ENCODE assay signal across 8 cellular contexts in genomic region chr15:90058308-90058707, GRCh38. TPM values are rescaled to one million over a fixed set of nuclear protein-coding genes. Genes with fewer than 3 reads are reported as not detected.
DNase-seq lines count a peak whose midpoint lies in the region; ATAC-seq lines count a peak whose summit lies in the region.

No MANE protein-coding gene starts in this region.

- no peaks in the 10 kb centered on the region for H3K27me3 Mint-ChIP-seq in stimulated activated naive CD8-positive, alpha-beta T cell treated with anti-CD3 and anti-CD28 coated beads, Interleukin-15, Interleukin-2, amounts not matched to agents 100 ng/mL and 50 ng/mL, for 24 hours
- no peaks in the 10 kb centered on the region for H3K27me3 Mint-ChIP-seq in activated T-helper 17 cell treated with anti-CD3 and anti-CD28 coated beads, Interleukin-2, amount 50 U/mL, for 72 hours

- peak overlapping the region; percentile 13 for H3K4me3 Mint-ChIP-seq in stimulated activated naive CD8-positive, alpha-beta T cell treated with anti-CD3 and anti-CD28 coated beads, Interleukin-15, Interleukin-2, amounts not matched to agents 100 ng/mL and 50 ng/mL, for 24 hours
- peak overlapping the region; percentile 61 for H3K4me3 Mint-ChIP-seq in activated T-helper 17 cell treated with anti-CD3 and anti-CD28 coated beads, Interleukin-2, amount 50 U/mL, for 72 hours

- DNase-seq in stimulated activated naive CD8-positive, alpha-beta T cell treated with anti-CD3 and anti-CD28 coated beads, Interleukin-15, Interleukin-2, amounts not matched to agents 100 U/mL and 50 U/mL, for 24 hours = no peak
- no peak for DNase-seq in stimulated activated CD4-positive, alpha-beta T cell treated with anti-CD3 and anti-CD28 coated beads, Interleukin-12 subunit alpha, Interleukin-12 subunit beta, amount 100 ng/mL, for 4 hours
- DNase-seq in hypothalamus (lab: John Stamatoyannopoulos, UW) (no peak), DMS79 (lab: John Stamatoyannopoulos, UW) (no peak)

- no peaks in the 10 kb centered on the region for H3K36me3 Mint-ChIP-seq in stimulated activated naive CD8-positive, alpha-beta T cell treated with anti-CD3 and anti-CD28 coated beads, Interleukin-15, Interleukin-2, amounts not matched to agents 100 ng/mL and 50 ng/mL, for 24 hours (ENCODE audit: low read depth)
- no peaks in the 10 kb centered on the region for H3K36me3 Mint-ChIP-seq in activated T-helper 17 cell treated with anti-CD3 and anti-CD28 coated beads, Interleukin-2, amount 50 U/mL, for 72 hours (ENCODE audit: low read depth)

- ATAC-seq in stimulated activated naive CD8-positive, alpha-beta T cell treated with anti-CD3 and anti-CD28 coated beads, Interleukin-15, Interleukin-2, amounts not matched to agents 100 U/mL and 50 U/mL, for 24 hours = no peak
- ATAC-seq in HG03108 (IDR thresholded peaks at IDR 0.05; ENCODE audit: unreplicated experiment) (peak; percentile 31), GM18907 (IDR thresholded peaks at IDR 0.05; ENCODE audit: unreplicated experiment) (no peak)
- peak; percentile 3 for ATAC-seq in activated T-helper 17 cell treated with anti-CD3 and anti-CD28 coated beads, Interleukin-2, amount 50 U/mL, for 72 hours (replicated peaks)

- no peaks in the 10 kb centered on the region for H3K9me3 Mint-ChIP-seq in stimulated activated naive CD8-positive, alpha-beta T cell treated with anti-CD3 and anti-CD28 coated beads, Interleukin-15, Interleukin-2, amounts not matched to agents 100 ng/mL and 50 ng/mL, for 24 hours
- H3K9me3 Mint-ChIP-seq in activated T-helper 17 cell treated with anti-CD3 and anti-CD28 coated beads, Interleukin-2, amount 50 U/mL, for 72 hours = no peaks in the 10 kb centered on the region

- peaks cover 56% of the 10 kb centered on the region for H3K4me1 Mint-ChIP-seq in stimulated activated naive CD8-positive, alpha-beta T cell treated with anti-CD3 and anti-CD28 coated beads, Interleukin-15, Interleukin-2, amounts not matched to agents 100 ng/mL and 50 ng/mL, for 24 hours (ENCODE audit: low read depth)
- H3K4me1 Mint-ChIP-seq in activated T-helper 17 cell treated with anti-CD3 and anti-CD28 coated beads, Interleukin-2, amount 50 U/mL, for 72 hours = peaks cover 45% of the 10 kb centered on the region

- peak overlapping the region; percentile 93 for H3K27ac Mint-ChIP-seq in stimulated activated naive CD8-positive, alpha-beta T cell treated with anti-CD3 and anti-CD28 coated beads, Interleukin-15, Interleukin-2, amounts not matched to agents 100 ng/mL and 50 ng/mL, for 24 hours
- peak overlapping the region; percentile 86 for H3K27ac Mint-ChIP-seq in activated T-helper 17 cell treated with anti-CD3 and anti-CD28 coated beads, Interleukin-2, amount 50 U/mL, for 72 hours

RNA-seq across cellular contexts. Expression of gene IDH2, which starts 44.0 kb away (rescaled TPM):
- total RNA-seq in activated T-helper 17 cell treated with anti-CD3 and anti-CD28 coated beads, Interleukin-2, amount 50 U/mL, for 72 hours = 10 to 100 TPM; 53.5 to 75.6 TPM

RNA-seq across cellular contexts. Expression of gene ZNF710, which starts 57.2 kb away (rescaled TPM):
- 10 to 100 TPM; 12.2 to 15.4 TPM for total RNA-seq in activated T-helper 17 cell treated with anti-CD3 and anti-CD28 coated beads, Interleukin-2, amount 50 U/mL, for 72 hours

Comparison
In these comparisons a context has a peak if more than half of its experiments do, and no peak if none do; other contexts are left out.
1. ATAC-seq: peak in HG03108 (single experiment) and activated T-helper 17 cell treated with anti-CD3 and anti-CD28 coated beads, Interleukin-2, amount 50 U/mL, for 72 hours (single experiment); none in stimulated activated naive CD8-positive, alpha-beta T cell treated with anti-CD3 and anti-CD28 coated beads, Interleukin-15, Interleukin-2, amounts not matched to agents 100 U/mL and 50 U/mL, for 24 hours (single experiment) and GM18907 (single experiment).